Comparison of ENCODE assay signal across 1 cellular context in genomic region chr3:57810471-57811144, GRCh38.
TF ChIP-seq lines count a peak whose summit lies in the region.

No MANE protein-coding gene starts in this region.

TF ChIP-seq in K562, 482 proteins besides CTCF, POLR2A, EP300 and RAD21 (continued from another document):
- no peak for TF ChIP-seq DACH1 (IDR thresholded peaks at IDR 0.05; ENCODE audit: partially characterized antibody)
TF ChIP-seq in K562: peak in this region for 9.
